Comparison of ENCODE assay signal across 9 cellular contexts in genomic region chr20:19658137-19658536, GRCh38.
DNase-seq lines count a peak whose midpoint lies in the region; ATAC-seq and TF ChIP-seq lines count a peak whose summit lies in the region.
"Had no signal": no experiment of that assay in that cellular context is flagged by ENCODE, and none has a peak within 500 bp of the region (broad histone marks: within the 10 kb centered on the region; RNA-seq: fewer than 3 reads in every experiment).

No MANE protein-coding gene starts in this region.

- H3K36me3 Mint-ChIP-seq in MCF 10A (ENCODE audit: insufficient read depth, unreplicated experiment), result no peaks in the 10 kb centered on the region

- H3K9me3 Mint-ChIP-seq in MCF 10A (ENCODE audit: unreplicated experiment), result no peaks in the 10 kb centered on the region

- CTCF ChIA-PET in MCF 10A (lab: Yijun Ruan, JAX), result interaction anchor here (0.6 to 6.9 kb wide), 2 partner anchors 452 to 817 kb away, joined by 4 to 128 read pairs; no protein-coding TSS in a partner anchor

- H3K27me3 Mint-ChIP-seq in MCF 10A (ENCODE audit: insufficient read depth, unreplicated experiment), result peaks cover 30% of the 10 kb centered on the region

- peak overlapping the region; percentile 25 for H3K4me3 ChIP-seq in HL-60 (replicated peaks; ENCODE audit: insufficient read depth, low read length)
- H3K4me3 ChIP-seq in neutrophil (ENCODE audit: low read depth in 1 of 2, low read length in 1 of 2), result peak overlapping the region; percentile 22 to 26

- H3K27ac ChIP-seq in HL-60 (replicated peaks), result no peak overlapping the region; the same call in 1 of the 2 replicates
- peak overlapping the region; percentile 75 for H3K27ac ChIP-seq in neutrophil
- H3K27ac ChIP-seq: RWPE1 had no signal

- TF ChIP-seq CTCF in HL-60 (IDR thresholded peaks at IDR 0.05; ENCODE audit: insufficient read depth, low read length) (no peak), neutrophil (IDR thresholded peaks at IDR 0.05) (no peak), MCF 10A (IDR thresholded peaks at IDR 0.05; ENCODE audit: unreplicated experiment) (no peak)

- POLR2A ChIA-PET in MCF 10A (lab: Yijun Ruan, JAX), result no interaction called here

- H3K4me3 Mint-ChIP-seq in MCF 10A (ENCODE audit: unreplicated experiment), result no peak overlapping the region

- no peaks in the 10 kb centered on the region for H3K9me3 ChIP-seq in neutrophil

- ATAC-seq in GM21786 (IDR thresholded peaks at IDR 0.05; ENCODE audit: unreplicated experiment), result peak; percentile 53

- H3K27me3 ChIP-seq in HL-60 (ENCODE audit: insufficient read depth, poor library complexity, severe bottlenecking) (no peaks in the 10 kb centered on the region), neutrophil (no peaks in the 10 kb centered on the region)

- H3K4me1 ChIP-seq in neutrophil (ENCODE audit: control insufficient read depth in 1 of 2, insufficient read depth in 1 of 2, low read depth in 1 of 2, low read length in 1 of 2), result peaks cover 8 to 14% of the 10 kb centered on the region in 2 experiments

- H3K27ac Mint-ChIP-seq in MCF 10A (ENCODE audit: low read depth, unreplicated experiment), result no peak overlapping the region

- intact Hi-C loops in MCF 10A (cut with micrococcal nuclease), result no loop called here

- BruUV-seq in MCF 10A (replicated peaks; lab: Mats Ljungman, UMichigan), result no TSS peak

- H3K36me3 ChIP-seq in neutrophil, result no peaks in the 10 kb centered on the region

- DNase-seq in SIG-M5 treated with dmso at 0.1 percent for 504 hours (lab: John Stamatoyannopoulos, UW; ENCODE audit: unreplicated experiment), result peak; percentile 49
- no peak for DNase-seq in SIG-M5 (lab: John Stamatoyannopoulos, UW)
- DNase-seq in HL-60 (ENCODE audit: low read depth in 1 of 2, low spot score in 1 of 2), result peak; percentile 49 to 77
- no peak for DNase-seq in UCSD-AML1 (lab: John Stamatoyannopoulos, UW; ENCODE audit: unreplicated experiment)
- DNase-seq in MCF 10A (ENCODE audit: unreplicated experiment), result no peak
- DNase-seq in stimulated activated CD4-positive, alpha-beta T cell treated with anti-CD3 and anti-CD28 coated beads, Interleukin-4, amount 100 ng/mL, for 1 hour, result no peak

- H3K4me1 Mint-ChIP-seq in MCF 10A (ENCODE audit: insufficient read depth, unreplicated experiment), result no peaks in the 10 kb centered on the region

Comparison
In these comparisons a context has a peak if more than half of its experiments do, and no peak if none do; other contexts are left out.
1. DNase-seq: peak in SIG-M5 treated with dmso at 0.1 percent for 504 hours (single experiment) and HL-60 (2 of 2); none in SIG-M5 (single experiment), UCSD-AML1 (single experiment), MCF 10A (single experiment) and stimulated activated CD4-positive, alpha-beta T cell treated with anti-CD3 and anti-CD28 coated beads, Interleukin-4, amount 100 ng/mL, for 1 hour (single experiment).